24 cellular contexts compared by ENCODE assay signal in genomic region chr15:100337422-100338044, GRCh38. TPM values are rescaled to one million over a fixed set of nuclear protein-coding genes. Genes with fewer than 3 reads are reported as not detected.
"Had no signal": no experiment of that assay in that cellular context is flagged by ENCODE, and none has a peak within 500 bp of the region (broad histone marks: within the 10 kb centered on the region; RNA-seq: fewer than 3 reads in every experiment).

No MANE protein-coding gene starts in this region.

- DNase-seq: Kasumi-1, MV-4-11, NCI-H1048, NCI-H1105, NCI-H1417 treated with DMSO at 0.1 percent for 48 hours, NCI-H146, NCI-H1694 treated with DMSO at 0.1 percent for 48 hours, NCI-H1930, NCI-H2081, NCI-H2107, NCI-H226, NCI-H446, NCI-H510A, NCI-H524 treated with DMSO at 0.1 percent for 48 hours, NCI-H69, NCI-H774, SHP77, SK-N-SH, SW 1271 had no signal

- ATAC-seq: K562 had no signal

- H3K9me3 ChIP-seq: SK-N-SH had no signal

- H3K4me3 ChIP-seq: K562 had no signal

- H3K9ac ChIP-seq: KMS-11, SK-N-SH had no signal

- H3K27ac ChIP-seq: HL-60, KMS-11, RWPE1 had no signal

- H3K4me2 ChIP-seq: KMS-11, SK-N-SH had no signal

- H3K9me2 ChIP-seq: SK-N-SH had no signal

RNA-seq across cellular contexts. Expression of gene ADAMTS17, which starts 4.2 kb away (rescaled TPM):
- polyA plus RNA-seq: IgD-negative memory B cell, SK-N-SH had no signal
